ENCODE assay signal across 18 cellular contexts in genomic region chr9:5140151-5140550, GRCh38. TPM values are rescaled to one million over a fixed set of nuclear protein-coding genes. Genes with fewer than 3 reads are reported as not detected.
DNase-seq lines count a peak whose midpoint lies in the region; ATAC-seq and TF ChIP-seq lines count a peak whose summit lies in the region.
"Had no signal": no experiment of that assay in that cellular context is flagged by ENCODE, and none has a peak within 500 bp of the region (broad histone marks: within the 10 kb centered on the region; RNA-seq: fewer than 3 reads in every experiment).

No MANE protein-coding gene starts in this region.

- POLR2A ChIA-PET in RWPE1 (lab: Yijun Ruan, JAX; ENCODE audit: low non-redundant PET): no interaction called here

- H3K36me3 ChIP-seq in brain microvascular endothelial cell (replicated peaks): no peaks in the 10 kb centered on the region
- H3K36me3 ChIP-seq: HAP-1 had no signal

- no peak overlapping the region for H3K4me3 ChIP-seq in brain microvascular endothelial cell (ENCODE audit: low read depth, low read length)
- H3K4me3 ChIP-seq: HAP-1 had no signal

- H3K27ac ChIP-seq in RWPE1 (no peak overlapping the region), brain microvascular endothelial cell (no peak overlapping the region)
- H3K27ac ChIP-seq: HL-60 had no signal

- no peak for TF ChIP-seq CTCF in RWPE1 (conservative IDR thresholded peaks at IDR 0.05; ENCODE audit: low read depth)
- TF ChIP-seq CTCF in brain microvascular endothelial cell (IDR thresholded peaks at IDR 0.05; ENCODE audit: low read depth, low read length, missing control alignments): no peak

- no peak for ATAC-seq in left lobe of liver
- ATAC-seq: PC-3 had no signal

- DNase-seq in EH (ENCODE audit: low read depth) (peak; percentile 21), ELR (ENCODE audit: low read depth) (peak; percentile 43), RWPE1 (ENCODE audit: low spot score) (peak; percentile 0), iris pigment epithelial cell (ENCODE audit: low read depth) (peak; percentile 3), SW 1271 (lab: John Stamatoyannopoulos, UW) (no peak), brain microvascular endothelial cell (no peak), left lobe of liver (ENCODE audit: low spot score) (no peak)
- DNase-seq: ACHN, AML-193, NCI-H1436, NCI-H2029, NCI-H2171, NCI-H446 treated with DMSO at 0.1 percent for 48 hours, PC-3 had no signal

- H3K27me3 ChIP-seq in brain microvascular endothelial cell (replicated peaks): no peaks in the 10 kb centered on the region

- CTCF ChIA-PET in RWPE1 (lab: Yijun Ruan, JAX): no interaction called here

- in situ Hi-C loops in brain microvascular endothelial cell (cut with HindIII; ENCODE audit: low pct_ligation_motif_present, low sequenced_read_pairs): no loop called here

RNA-seq across cellular contexts. Expression of gene INSL6, which starts 45.3 kb away (rescaled TPM):
- not detected for total RNA-seq in left lobe of liver
- total RNA-seq: Daoy, PC-3, SK-MEL-5 had no signal

Comparison
In these comparisons a context has a peak if more than half of its experiments do, and no peak if none do; other contexts are left out.
1. DNase-seq: peak in EH (single experiment), ELR (single experiment), RWPE1 (single experiment) and iris pigment epithelial cell (single experiment); none in SW 1271 (0 of 2), brain microvascular endothelial cell (single experiment) and left lobe of liver (single experiment).